Comparison of ENCODE assay signal across 8 cellular contexts in genomic region chr22:46587492-46588278, GRCh38. TPM values are rescaled to one million over a fixed set of nuclear protein-coding genes. Genes with fewer than 3 reads are reported as not detected.
DNase-seq lines count a peak whose midpoint lies in the region; ATAC-seq, FAIRE-seq and TF ChIP-seq lines count a peak whose summit lies in the region.

No MANE protein-coding gene starts in this region.

- no peak overlapping the region for H2AFZ ChIP-seq in PC-9

- in situ Hi-C loops in gastrocnemius medialis (cut with MboI; ENCODE audit: low sequenced_read_pairs in 4 of 4), result no loop called here

- peak; percentile 73 for DNase-seq in CD1c-positive myeloid dendritic cell (ENCODE audit: extremely low spot score)
- peak; percentile 85 for DNase-seq in GM19239 (ENCODE audit: insufficient read length, low spot score)
- DNase-seq in activated naive CD4-positive, alpha-beta T cell treated with anti-CD3 and anti-CD28 coated beads, Interleukin-2, amount 50 U/mL, for 72 hours (ENCODE audit: low spot score in 2 of 2), result no peak
- DNase-seq in spleen, result peak; percentile 96
- DNase-seq in SK-N-DZ (ENCODE audit: low spot score), result no peak
- no peak for DNase-seq in gastrocnemius medialis
- no peak for DNase-seq in PC-9

- H3K4me2 ChIP-seq in PC-9, result no peak overlapping the region

- TF ChIP-seq CTCF in spleen (IDR thresholded peaks at IDR 0.05 in 8 of 11, conservative IDR thresholded peaks at IDR 0.05 in 3 of 11), result no peak
- TF ChIP-seq CTCF in gastrocnemius medialis (IDR thresholded peaks at IDR 0.05 in 4 of 5, conservative IDR thresholded peaks at IDR 0.05 in 1 of 5), result no peak
- TF ChIP-seq CTCF in PC-9 (conservative IDR thresholded peaks at IDR 0.05), result no peak

- peak overlapping the region in 4 of 8 donors; percentile 16 to 61 (median 18) for H3K4me3 ChIP-seq in spleen
- no peak overlapping the region for H3K4me3 ChIP-seq in gastrocnemius medialis
- H3K4me3 ChIP-seq in PC-9, result no peak overlapping the region

- ATAC-seq in HG03439 (IDR thresholded peaks at IDR 0.05; ENCODE audit: unreplicated experiment) (peak; percentile 45), gastrocnemius medialis (no peak)
- peak; percentile 20 to 28 for ATAC-seq in activated naive CD4-positive, alpha-beta T cell treated with anti-CD3 and anti-CD28 coated beads, Interleukin-2, amount 50 U/mL, for 72 hours

- no peaks in the 10 kb centered on the region for H3K27me3 ChIP-seq in spleen (replicated peaks in 1 of 7)
- H3K27me3 ChIP-seq in gastrocnemius medialis, result no peaks in the 10 kb centered on the region
- H3K27me3 ChIP-seq in PC-9 (ENCODE audit: insufficient read depth, low read depth), result no peaks in the 10 kb centered on the region

- H3K36me3 ChIP-seq in spleen, result no peaks in the 10 kb centered on the region
- H3K36me3 ChIP-seq in gastrocnemius medialis, result no peaks in the 10 kb centered on the region
- 0 out of 2 replicates have a peak, but pooled peaks cover 6% of the 10 kb centered on the region for H3K36me3 ChIP-seq in PC-9 (ENCODE audit: low read depth)

- POLR2A ChIA-PET in PC-9 (lab: Charles Lee; ENCODE audit: unreplicated experiment), result no interaction called here

- H3F3A ChIP-seq in PC-9 (ENCODE audit: insufficient read depth, low read depth), result peaks cover 6% of the 10 kb centered on the region; the same call in 1 of the 2 replicates

- BruUV-seq in PC-9 (replicated peaks; lab: Mats Ljungman, UMichigan), result no TSS peak

- H3K27ac Mint-ChIP-seq in activated naive CD4-positive, alpha-beta T cell treated with anti-CD3 and anti-CD28 coated beads, Interleukin-2, amount 50 U/mL, for 72 hours, result peak overlapping the region; percentile 74 to 89

- no peaks in the 10 kb centered on the region for H3K36me3 Mint-ChIP-seq in activated naive CD4-positive, alpha-beta T cell treated with anti-CD3 and anti-CD28 coated beads, Interleukin-2, amount 50 U/mL, for 72 hours

- TF ChIP-seq POLR2A in spleen (IDR thresholded peaks at IDR 0.05) (no peak), gastrocnemius medialis (IDR thresholded peaks at IDR 0.05) (no peak)

- H3K9me2 ChIP-seq in PC-9 (ENCODE audit: insufficient read depth), result no peaks in the 10 kb centered on the region

- CTCF ChIA-PET in PC-9 (lab: Charles Lee), result interaction anchor here (1.0 kb wide), 1 partner anchor 9 kb away, joined by 3 read pairs; no protein-coding TSS in a partner anchor

- intact Hi-C loops in spleen (cut with DNase I; ENCODE audit: low total_unique reads), result no loop called here
- intact Hi-C loops in gastrocnemius medialis (cut with DNase I; ENCODE audit: low total_unique reads), result no loop called here
- intact Hi-C loops in PC-9 (cut with micrococcal nuclease; ENCODE audit: unreplicated experiment), result no loop called here

- H3K9me3 ChIP-seq in spleen (no peaks in the 10 kb centered on the region), gastrocnemius medialis (no peaks in the 10 kb centered on the region), PC-9 (ENCODE audit: insufficient read depth, low read depth) (no peaks in the 10 kb centered on the region)

- 34 to 47% (median 43%) methylated on average over 14 to 21 of the region's 21 CpGs for WGBS in spleen, 5 donors

- H3K27ac ChIP-seq in spleen, result peak overlapping the region in 6 of 8 donors; percentile 38 to 91 (median 79)
- H3K27ac ChIP-seq in gastrocnemius medialis, result peak overlapping the region in 1 of 4 donors; percentile 67
- H3K27ac ChIP-seq in PC-9, result no peak overlapping the region

- peaks cover 43% of the 10 kb centered on the region for H4K20me1 ChIP-seq in PC-9 (ENCODE audit: insufficient read depth)

- H3K4me1 ChIP-seq in spleen (peaks cover 18 to 92% (median 51%) of the 10 kb centered on the region in 6 donors), gastrocnemius medialis (peaks cover 7 to 37% of the 10 kb centered on the region in 2 donors), PC-9 (replicated peaks; ENCODE audit: insufficient read depth) (no peaks in the 10 kb centered on the region)

- peaks cover 21% of the 10 kb centered on the region for H3K79me2 ChIP-seq in PC-9 (ENCODE audit: low read depth)

- FAIRE-seq in GM19239 (lab: Jason Lieb, UNC), result peak; percentile 96

- no peaks in the 10 kb centered on the region for H3K9me3 Mint-ChIP-seq in activated naive CD4-positive, alpha-beta T cell treated with anti-CD3 and anti-CD28 coated beads, Interleukin-2, amount 50 U/mL, for 72 hours

RNA-seq across cellular contexts. Expression of gene GRAMD4, which starts 32.5 kb away (rescaled TPM):
- 10 to 100 TPM; 33.8 to 42.4 TPM for total RNA-seq in activated naive CD4-positive, alpha-beta T cell treated with anti-CD3 and anti-CD28 coated beads, Interleukin-2, amount 50 U/mL, for 72 hours
- total RNA-seq in spleen, result 10 to 100 TPM; 20.8 to 46.1 (median 33.1) TPM
- 10 to 100 TPM; 16.0 to 26.3 (median 21.5) TPM for polyA plus RNA-seq in spleen
- polyA plus RNA-seq in SK-N-DZ (2014; cell fraction: cytosol; rRNA removed), result 28.9 and 29.1 TPM in 2 replicates
- 45.5 and 75.0 TPM in 2 replicates for polyA plus RNA-seq in SK-N-DZ (2014; cell fraction: nucleus; rRNA removed)
- 100 to 1,000 TPM in 1 of 4 donors, 10 to 100 TPM in 3; 16.7 to 106 (median 53.3) TPM for total RNA-seq in gastrocnemius medialis
- total RNA-seq in PC-9 (2021), result 36.4 and 38.2 TPM in 2 replicates

RNA-seq across cellular contexts. Expression of gene CELSR1, which starts 50.3 kb away (rescaled TPM):
- 1 to 10 TPM in 1 of 2 donors, under 1 TPM in 1; 0.54 to 1.1 TPM for total RNA-seq in activated naive CD4-positive, alpha-beta T cell treated with anti-CD3 and anti-CD28 coated beads, Interleukin-2, amount 50 U/mL, for 72 hours
- total RNA-seq in spleen (10 to 100 TPM in 2 of 7 donors, 1 to 10 TPM in 5; 4.3 to 12.7 (median 8.0) TPM), gastrocnemius medialis (1 to 10 TPM in 2 of 4 donors, under 1 TPM in 2; 0.10 to 1.5 (median 0.87) TPM), PC-9 (2021) (37.6 and 55.4 TPM in 2 replicates)
- polyA plus RNA-seq in spleen, result 10 to 100 TPM in 2 of 3 donors, 1 to 10 TPM in 1; 8.2 to 13.1 (median 11.4) TPM
- polyA plus RNA-seq in SK-N-DZ (2014; cell fraction: cytosol; rRNA removed), result 0.32 TPM in 2 replicates
- 0.56 and 1.6 TPM in 2 replicates for polyA plus RNA-seq in SK-N-DZ (2014; cell fraction: nucleus; rRNA removed)

Comparison
In these comparisons a context has a peak if more than half of its experiments do, and no peak if none do; other contexts are left out.
1. DNase-seq: peak in CD1c-positive myeloid dendritic cell (single experiment), GM19239 (single experiment) and spleen (single experiment); none in activated naive CD4-positive, alpha-beta T cell treated with anti-CD3 and anti-CD28 coated beads, Interleukin-2, amount 50 U/mL, for 72 hours (0 of 2), SK-N-DZ (single experiment), gastrocnemius medialis (0 of 2) and PC-9 (0 of 2).
2. ATAC-seq: peak in HG03439 (single experiment) and activated naive CD4-positive, alpha-beta T cell treated with anti-CD3 and anti-CD28 coated beads, Interleukin-2, amount 50 U/mL, for 72 hours (2 of 2); none in gastrocnemius medialis (0 of 2).